2 cellular contexts compared by ENCODE assay signal in genomic region chr2:105489168-105489878, GRCh38.
TF ChIP-seq lines count a peak whose summit lies in the region.

No MANE protein-coding gene starts in this region.

TF ChIP-seq in K562, 482 proteins besides CTCF, POLR2A, EP300 and RAD21 (continued from another document):
- TF ChIP-seq BDP1 (IDR thresholded peaks at IDR 0.05; ENCODE audit: insufficient read depth, insufficient read length) (no peak), NBN (IDR thresholded peaks at IDR 0.05; ENCODE audit: low read depth) (no peak), ZNF512 (tag; IDR thresholded peaks at IDR 0.05) (peak; percentile 91), TEAD4 (IDR thresholded peaks at IDR 0.05; ENCODE audit: low read length) (no peak), TEAD4 (CRISPR knock-in tag; IDR thresholded peaks at IDR 0.05; ENCODE audit: borderline replicate concordance) (no peak)

TF ChIP-seq in SK-N-SH treated with all-trans-retinoic acid at 6 μM for 48 hours, 23 proteins besides CTCF, POLR2A, EP300 and RAD21 (continued from another document):
- no peak for TF ChIP-seq PATZ1 (CRISPR knock-in tag; IDR thresholded peaks at IDR 0.05; ENCODE audit: borderline replicate concordance)
- TF ChIP-seq TCF4 (CRISPR knock-in tag; IDR thresholded peaks at IDR 0.05; ENCODE audit: borderline replicate concordance): no peak
- no peak for TF ChIP-seq PPARA (CRISPR knock-in tag; IDR thresholded peaks at IDR 0.05; ENCODE audit: borderline replicate concordance)
- TF ChIP-seq ZNF565 (CRISPR knock-in tag; conservative IDR thresholded peaks at IDR 0.05; ENCODE audit: low read depth): no peak
- no peak for TF ChIP-seq ARNTL (CRISPR knock-in tag; IDR thresholded peaks at IDR 0.05; ENCODE audit: borderline replicate concordance, low read depth)
